Comparison of ENCODE assay signal across 27 cellular contexts in the genomic region with DNA sequence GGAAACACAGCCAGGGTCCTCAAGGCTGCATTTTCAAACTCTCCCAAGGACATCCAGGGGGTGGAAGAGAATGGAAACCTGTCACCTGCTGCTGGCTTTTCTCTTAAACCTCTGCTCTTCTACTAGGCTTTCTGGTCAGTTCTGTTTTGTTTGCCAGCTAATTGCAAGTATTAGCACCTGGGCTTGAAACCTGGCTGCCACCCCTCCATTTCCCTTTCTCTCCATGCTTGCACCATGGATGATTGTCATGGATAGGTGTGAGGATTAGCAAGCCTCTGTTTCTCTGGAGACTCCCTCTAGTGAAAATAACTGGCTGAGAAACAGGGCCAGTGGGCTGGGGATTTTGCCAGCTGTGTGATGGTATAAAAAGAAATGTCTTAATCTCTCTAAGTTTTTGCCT. TPM values are rescaled to one million over a fixed set of nuclear protein-coding genes. Genes with fewer than 3 reads are reported as not detected.
"Had no signal": no experiment of that assay in that cellular context is flagged by ENCODE, and none has a peak within 500 bp of the region (broad histone marks: within the 10 kb centered on the region; RNA-seq: fewer than 3 reads in every experiment).

No MANE protein-coding gene starts in this region.

- DNase-seq: activated CD4-positive, alpha-beta memory T cell treated with anti-CD3 and anti-CD28 coated beads for 36 hours; activated CD4-positive, alpha-beta T cell treated with anti-CD3 and anti-CD28 coated beads for 4 hours; activated CD4-positive, CD25-positive, alpha-beta regulatory T cell; activated effector memory CD4-positive, alpha-beta T cell treated with Interleukin-2 at 50 U/mL for 16 hours; activated naive CD4-positive, alpha-beta T cell treated with anti-CD3 and anti-CD28 coated beads for 36 hours; activated naive CD8-positive, alpha-beta T cell treated with anti-CD3 and anti-CD28 coated beads, Interleukin-2, amount 10 ng/mL, durations not matched to agents 7 days and 5 days; activated T-cell treated with anti-CD3 and anti-CD28 coated beads, Interleukin-2, amount 50 U/mL, for 72 hours; amniotic stem cell; colonic mucosa; dorsolateral prefrontal cortex; effector memory CD8-positive, alpha-beta T cell; glutamatergic neuron; left ventricle myocardium superior; midbrain; right cardiac atrium; stimulated activated CD4-positive, alpha-beta T cell treated with anti-CD3 and anti-CD28 coated beads, Interleukin-12 subunit alpha, Interleukin-12 subunit beta, amount 100 ng/mL, for 4 hours; stimulated activated CD4-positive, alpha-beta T cell treated with anti-CD3 and anti-CD28 coated beads, Interleukin-4, amount 100 ng/mL, for 4 hours; T1000; tibial artery had no signal

- H3K36me3 ChIP-seq: breast epithelium, colonic mucosa, esophagus muscularis mucosa, tibial artery had no signal

- H3K27ac ChIP-seq: breast epithelium, colonic mucosa, dorsolateral prefrontal cortex, esophagus muscularis mucosa, hepatocyte, tibial artery had no signal

- H3K27me3 ChIP-seq: colonic mucosa had no signal

- H3K79me2 ChIP-seq: hepatocyte had no signal

- H3K4me1 ChIP-seq: breast epithelium, colonic mucosa, esophagus muscularis mucosa, tibial artery had no signal

- H3K9me3 ChIP-seq: breast epithelium, colonic mucosa, esophagus muscularis mucosa, tibial artery had no signal

- H3K4me3 ChIP-seq: breast epithelium, colonic mucosa, dorsolateral prefrontal cortex, esophagus muscularis mucosa, hepatocyte, tibial artery had no signal

- H2AFZ ChIP-seq: hepatocyte had no signal

- H3K4me2 ChIP-seq: hepatocyte had no signal

RNA-seq across cellular contexts. Expression of a gene that starts 33.0 kb away (rescaled TPM):
- total RNA-seq: activated CD4-positive, alpha-beta memory T cell treated with anti-CD3 and anti-CD28 coated beads for 36 hours; activated naive CD4-positive, alpha-beta T cell treated with anti-CD3 and anti-CD28 coated beads for 36 hours; activated naive CD8-positive, alpha-beta T cell treated with anti-CD3 and anti-CD28 coated beads, Interleukin-2, amount 10 ng/mL, durations not matched to agents 7 days and 5 days; activated T-cell treated with anti-CD3 and anti-CD28 coated beads, Interleukin-2, amount 50 U/mL, for 72 hours; colonic mucosa; hepatocyte; left ventricle myocardium superior; mammary epithelial cell; natural killer cell treated with Interleukin-12 subunit alpha and Interleukin-12 subunit beta and Interleukin-15 and Interleukin-18, amount 100 ng/mL, for 72 hours; osteocyte; pulmonary artery endothelial cell; right cardiac atrium; urinary bladder had no signal
- polyA plus RNA-seq: hepatocyte, mammary epithelial cell, right cardiac atrium, urinary bladder had no signal
